Comparison of ENCODE assay signal across 9 cellular contexts in the genomic region with DNA sequence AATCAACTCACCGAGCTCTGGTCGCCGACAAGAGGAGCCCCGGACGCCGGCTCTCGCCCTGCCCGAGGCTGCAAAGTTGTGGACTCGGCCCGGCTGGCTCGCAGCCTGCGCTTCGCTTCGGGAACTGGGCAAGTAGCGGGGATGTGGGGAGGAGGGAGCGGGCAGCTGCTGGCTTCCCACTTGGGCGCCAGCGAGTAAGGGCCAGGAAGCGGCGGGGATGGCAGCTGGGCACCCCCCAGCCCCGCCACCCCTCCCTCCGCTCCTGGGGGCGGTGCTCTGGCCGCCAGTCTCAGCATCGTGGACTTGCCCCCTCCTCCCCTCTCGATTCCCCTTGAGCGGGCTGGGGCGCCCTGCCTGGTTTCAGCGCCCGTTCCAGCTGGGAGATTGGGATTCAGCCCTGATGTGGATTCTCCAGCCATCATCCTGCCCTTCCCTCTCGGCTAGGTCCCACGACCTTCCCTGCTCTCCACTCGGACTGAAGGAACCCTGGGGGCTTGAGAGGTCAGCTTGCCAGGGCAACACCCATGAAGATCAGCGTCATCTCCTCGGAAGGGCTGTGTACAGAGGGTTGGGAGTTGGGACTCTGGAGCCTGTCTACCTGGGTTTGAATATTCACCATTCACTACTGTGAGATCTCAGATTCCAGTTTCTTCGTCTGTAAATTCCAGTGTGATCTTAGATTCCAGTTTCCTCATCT. TPM values are rescaled to one million over a fixed set of nuclear protein-coding genes. Genes with fewer than 3 reads are reported as not detected.
DNase-seq lines count a peak whose midpoint lies in the region; ATAC-seq and TF ChIP-seq lines count a peak whose summit lies in the region.
"Had no signal": no experiment of that assay in that cellular context is flagged by ENCODE, and none has a peak within 500 bp of the region (broad histone marks: within the 10 kb centered on the region; RNA-seq: fewer than 3 reads in every experiment).

A gene with protein sequence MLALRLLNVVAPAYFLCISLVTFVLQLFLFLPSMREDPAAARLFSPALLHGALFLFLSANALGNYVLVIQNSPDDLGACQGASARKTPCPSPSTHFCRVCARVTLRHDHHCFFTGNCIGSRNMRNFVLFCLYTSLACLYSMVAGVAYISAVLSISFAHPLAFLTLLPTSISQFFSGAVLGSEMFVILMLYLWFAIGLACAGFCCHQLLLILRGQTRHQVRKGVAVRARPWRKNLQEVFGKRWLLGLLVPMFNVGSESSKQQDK (minus strand): TSS at position 200 of the 697 bp plus-strand sequence. CDS start 2,053 bp downstream, outside the sequence.

- ATAC-seq in activated B cell treated with CpG ODN at 0.5 μM for 24 hours (ENCODE audit: low read depth) (no peak), GM18505 (IDR thresholded peaks at IDR 0.05; ENCODE audit: unreplicated experiment) (no peak), HG03159 (IDR thresholded peaks at IDR 0.05; ENCODE audit: unreplicated experiment) (no peak)

- H3K36me3 Mint-ChIP-seq in activated CD4-positive, alpha-beta T cell treated with anti-CD3 and anti-CD28 coated beads, Interleukin-2, amount 10 ng/mL, durations not matched to agents 24 days and 14 days (ENCODE audit: low read depth) = no peaks in the 10 kb centered on the region
- H3K36me3 Mint-ChIP-seq in activated B cell treated with CpG ODN at 0.5 μM for 24 hours (ENCODE audit: low read depth) = no peaks in the 10 kb centered on the region
- H3K36me3 Mint-ChIP-seq in activated CD4-positive, alpha-beta T cell treated with anti-CD3 and anti-CD28 coated beads, Interleukin-2, amount 10 ng/mL, durations not matched to agents 7 days and 5 days (ENCODE audit: low read depth) = no peaks in the 10 kb centered on the region

- no peaks in the 10 kb centered on the region for H3K9me3 ChIP-seq in tibial artery

- DNase-seq in activated CD4-positive, alpha-beta T cell treated with anti-CD3 and anti-CD28 coated beads, Interleukin-2, amount 10 ng/mL, durations not matched to agents 24 days and 14 days = no peak
- DNase-seq in activated CD4-positive, alpha-beta T cell treated with anti-CD3 and anti-CD28 coated beads for 4 hours = no peak
- no peak for DNase-seq in activated B cell treated with CpG ODN at 0.5 μM for 24 hours
- DNase-seq in iPS-NIHi7 (ENCODE audit: extremely low spot score) = peak; percentile 65
- DNase-seq in tibial artery = no peak
- no peak for DNase-seq in activated CD4-positive, alpha-beta T cell treated with anti-CD3 and anti-CD28 coated beads, Interleukin-2, amount 10 ng/mL, durations not matched to agents 7 days and 5 days

- POLR2A ChIA-PET in activated B cell treated with CpG ODN at 0.5 μM for 24 hours (lab: Charles Lee) = interaction anchor here (0.6 to 1.3 kb wide), 3 partner anchors 18 to 427 kb away, joined by 3 to 4 read pairs (median 4); no protein-coding TSS in a partner anchor
- POLR2A ChIA-PET in activated CD4-positive, alpha-beta T cell treated with anti-CD3 and anti-CD28 coated beads, Interleukin-2, amount 10 ng/mL, durations not matched to agents 7 days and 5 days (lab: Charles Lee) = interaction anchor here (0.6 kb wide), 1 partner anchor 999 kb away, joined by 4 read pairs; no protein-coding TSS in a partner anchor

- H3K4me1 ChIP-seq in tibial artery = peaks cover 0 to 30% (median 28%) of the 10 kb centered on the region in 4 donors

- intact Hi-C loops in activated CD4-positive, alpha-beta T cell treated with anti-CD3 and anti-CD28 coated beads, Interleukin-2, amount 10 ng/mL, durations not matched to agents 24 days and 14 days (cut with micrococcal nuclease) = no loop called here
- intact Hi-C loops in activated B cell treated with CpG ODN at 0.5 μM for 24 hours (cut with micrococcal nuclease) = loop anchor here (5.0 kb wide), 1 partner anchor 161 kb away; no protein-coding TSS in a partner anchor
- intact Hi-C loops in tibial artery (cut with DNase I; ENCODE audit: low total_unique reads) = no loop called here

- TF ChIP-seq CTCF in activated B cell treated with CpG ODN at 0.5 μM for 24 hours (IDR thresholded peaks at IDR 0.05) (no peak), tibial artery (IDR thresholded peaks at IDR 0.05) (no peak)

- TF ChIP-seq POLR2A in GM18505 (IDR thresholded peaks at IDR 0.05; ENCODE audit: borderline replicate concordance, extremely low read depth, insufficient read depth, insufficient read length) = no peak

- peaks cover 75% of the 10 kb centered on the region for H3K27me3 Mint-ChIP-seq in activated CD4-positive, alpha-beta T cell treated with anti-CD3 and anti-CD28 coated beads, Interleukin-2, amount 10 ng/mL, durations not matched to agents 24 days and 14 days
- H3K27me3 Mint-ChIP-seq in activated B cell treated with CpG ODN at 0.5 μM for 24 hours = peaks cover 68% of the 10 kb centered on the region
- peaks cover 79% of the 10 kb centered on the region for H3K27me3 Mint-ChIP-seq in activated CD4-positive, alpha-beta T cell treated with anti-CD3 and anti-CD28 coated beads, Interleukin-2, amount 10 ng/mL, durations not matched to agents 7 days and 5 days

- peaks cover 0 to 97% of the 10 kb centered on the region in 2 donors for H3K27me3 ChIP-seq in tibial artery

- H3K36me3 ChIP-seq in tibial artery = no peaks in the 10 kb centered on the region

- H3K4me1 Mint-ChIP-seq in activated CD4-positive, alpha-beta T cell treated with anti-CD3 and anti-CD28 coated beads, Interleukin-2, amount 10 ng/mL, durations not matched to agents 24 days and 14 days = peaks cover 8% of the 10 kb centered on the region
- peaks cover 26% of the 10 kb centered on the region for H3K4me1 Mint-ChIP-seq in activated B cell treated with CpG ODN at 0.5 μM for 24 hours
- H3K4me1 Mint-ChIP-seq in activated CD4-positive, alpha-beta T cell treated with anti-CD3 and anti-CD28 coated beads, Interleukin-2, amount 10 ng/mL, durations not matched to agents 7 days and 5 days = peaks cover 16% of the 10 kb centered on the region

- no peak within 1 kb of the TSS for H3K27ac Mint-ChIP-seq in activated CD4-positive, alpha-beta T cell treated with anti-CD3 and anti-CD28 coated beads, Interleukin-2, amount 10 ng/mL, durations not matched to agents 24 days and 14 days
- H3K27ac Mint-ChIP-seq in activated B cell treated with CpG ODN at 0.5 μM for 24 hours = no peak within 1 kb of the TSS
- no peak within 1 kb of the TSS for H3K27ac Mint-ChIP-seq in activated CD4-positive, alpha-beta T cell treated with anti-CD3 and anti-CD28 coated beads, Interleukin-2, amount 10 ng/mL, durations not matched to agents 7 days and 5 days

- peak within 1 kb of the TSS; percentile 19 to 44 for H3K4me3 ChIP-seq in tibial artery

- no peaks in the 10 kb centered on the region for H3K9me3 Mint-ChIP-seq in activated CD4-positive, alpha-beta T cell treated with anti-CD3 and anti-CD28 coated beads, Interleukin-2, amount 10 ng/mL, durations not matched to agents 24 days and 14 days
- no peaks in the 10 kb centered on the region for H3K9me3 Mint-ChIP-seq in activated B cell treated with CpG ODN at 0.5 μM for 24 hours
- no peaks in the 10 kb centered on the region for H3K9me3 Mint-ChIP-seq in activated CD4-positive, alpha-beta T cell treated with anti-CD3 and anti-CD28 coated beads, Interleukin-2, amount 10 ng/mL, durations not matched to agents 7 days and 5 days

- H3K4me3 Mint-ChIP-seq in activated CD4-positive, alpha-beta T cell treated with anti-CD3 and anti-CD28 coated beads, Interleukin-2, amount 10 ng/mL, durations not matched to agents 24 days and 14 days = peak within 1 kb of the TSS; percentile 10
- H3K4me3 Mint-ChIP-seq in activated B cell treated with CpG ODN at 0.5 μM for 24 hours = peak within 1 kb of the TSS; percentile 76
- H3K4me3 Mint-ChIP-seq in activated CD4-positive, alpha-beta T cell treated with anti-CD3 and anti-CD28 coated beads, Interleukin-2, amount 10 ng/mL, durations not matched to agents 7 days and 5 days = no peak within 1 kb of the TSS

- no peak within 1 kb of the TSS for H3K27ac ChIP-seq in tibial artery

- CTCF ChIA-PET in activated B cell treated with CpG ODN at 0.5 μM for 24 hours (lab: Charles Lee) = interaction anchor here (1.2 to 1.8 kb wide), 2 partner anchors 10 to 33 kb away, joined by 4 to 7 read pairs; no protein-coding TSS in a partner anchor
- CTCF ChIA-PET in activated CD4-positive, alpha-beta T cell treated with anti-CD3 and anti-CD28 coated beads, Interleukin-2, amount 10 ng/mL, durations not matched to agents 7 days and 5 days (lab: Charles Lee) = interaction anchor here (0.6 to 1.6 kb wide), 3 partner anchors 12 to 312 kb away, joined by 3 to 5 read pairs (median 3); no protein-coding TSS in a partner anchor

RNA-seq across cellular contexts. Expression of the gene that starts here (rescaled TPM):
- total RNA-seq in activated CD4-positive, alpha-beta T cell treated with anti-CD3 and anti-CD28 coated beads, Interleukin-2, amount 10 ng/mL, durations not matched to agents 24 days and 14 days = not detected in 2 replicates
- not detected in 2 replicates for total RNA-seq in activated B cell treated with CpG ODN at 0.5 μM for 24 hours
- not detected for total RNA-seq in activated CD4-positive, alpha-beta T cell treated with anti-CD3 and anti-CD28 coated beads, Interleukin-2, amount 10 ng/mL, durations not matched to agents 7 days and 5 days
- total RNA-seq: renal cortical epithelial cell had no signal
